In genomic region chr2:142294225-142294624, GRCh38 we compare ENCODE assay signal across 11 cellular contexts.
"Had no signal": no experiment of that assay in that cellular context is flagged by ENCODE, and none has a peak within 500 bp of the region (broad histone marks: within the 10 kb centered on the region; RNA-seq: fewer than 3 reads in every experiment).

No MANE protein-coding gene starts in this region.

- H3K4me2 ChIP-seq: GM23338 had no signal

- H3K4me3 ChIP-seq: GM23248, GM23338, HAP-1 had no signal

- DNase-seq: GM23248, GOT3, H7, H9, HCEC 1CT, HFFc6 had no signal

- ATAC-seq: GM23338, HCT116 had no signal

- H3K27ac ChIP-seq: GM23248 had no signal

- H3K9me3 ChIP-seq: HAP-1 had no signal

- FAIRE-seq: H1, H54 had no signal

- H3K4me1 ChIP-seq: HAP-1 had no signal

- H3K36me3 ChIP-seq: HAP-1 had no signal

- H2AFZ ChIP-seq: GM23248, GM23338 had no signal

- H3K9ac ChIP-seq: GM23248 had no signal
